In genomic region chr11:111435046-111435698, GRCh38 we compare ENCODE assay signal across 23 cellular contexts. TPM values are rescaled to one million over a fixed set of nuclear protein-coding genes. Genes with fewer than 3 reads are reported as not detected.
DNase-seq lines count a peak whose midpoint lies in the region; ATAC-seq, FAIRE-seq and TF ChIP-seq lines count a peak whose summit lies in the region.
"Had no signal": no experiment of that assay in that cellular context is flagged by ENCODE, and none has a peak within 500 bp of the region (broad histone marks: within the 10 kb centered on the region; RNA-seq: fewer than 3 reads in every experiment).

No MANE protein-coding gene starts in this region.

- WGBS in HepG2 (ENCODE audit: low lambda C conversion rate): 37% methylated on average over 9 of the region's 12 CpGs
- no CpG with 5 or more reads among the region's 12 CpGs for WGBS in right lobe of liver (ENCODE audit: insufficient coverage, low coverage, low lambda C conversion rate, missing lambda C conversion rate)
- 84% methylated on average over 12 of the region's 12 CpGs; no CpG with 5 or more reads in 1 of the 2 experiments for WGBS in H1 (ENCODE audit: extremely low coverage in 1 of 2, insufficient coverage in 1 of 2, insufficient read length in 1 of 2, insufficient replicate concordance in 2 of 2, low coverage in 1 of 2, low lambda C conversion rate in 2 of 2, missing lambda C conversion rate in 1 of 2), 2 experiments
- WGBS in tibial nerve, 2 donors: 74 to 89% methylated on average over 12 of the region's 12 CpGs

- no peak for FAIRE-seq in HepG2 (lab: Jason Lieb, UNC)
- FAIRE-seq in H1 (lab: Jason Lieb, UNC): no peak

- H2BK120ac ChIP-seq in H1 (replicated peaks; ENCODE audit: low read depth, low read length): no peak overlapping the region

- in situ Hi-C loops in HepG2 (cut with HindIII; ENCODE audit: extremely low pct_ligation_motif_present, low pct_unique_long_range_greater_than_20kb): no loop called here
- in situ Hi-C loops in gastrocnemius medialis (cut with MboI; ENCODE audit: low sequenced_read_pairs in 4 of 4): no loop called here

- H2AFZ ChIP-seq in HepG2 (ENCODE audit: low read length) (no peak overlapping the region), H1 (ENCODE audit: low read length) (0 out of 2 replicates have a peak overlapping the region, but pooled peaks have one; percentile 46)

- H2AK5ac ChIP-seq in H1 (ENCODE audit: low read depth, low read length): no peak overlapping the region

- H2BK20ac ChIP-seq in H1 (ENCODE audit: low read length): no peak overlapping the region

- H3K79me2 ChIP-seq in HepG2 (ENCODE audit: insufficient read depth, low read length) (no peaks in the 10 kb centered on the region), H1 (ENCODE audit: control insufficient read depth in 1 of 2, insufficient read depth in 2 of 2, low read length in 2 of 2) (no peaks in the 10 kb centered on the region)

- TF ChIP-seq POLR2A in HepG2 (IDR thresholded peaks at IDR 0.05; ENCODE audit: insufficient read depth in 1 of 2, low read depth in 2 of 2, low read length in 2 of 2): no peak
- TF ChIP-seq POLR2A in right lobe of liver (IDR thresholded peaks at IDR 0.05): no peak
- no peak for TF ChIP-seq POLR2A in H1 (IDR thresholded peaks at IDR 0.05; ENCODE audit: control extremely low read depth in 1 of 2, low read depth in 2 of 2, low read length in 2 of 2)
- TF ChIP-seq POLR2A in tibial nerve (IDR thresholded peaks at IDR 0.05): no peak
- TF ChIP-seq POLR2A in gastrocnemius medialis (IDR thresholded peaks at IDR 0.05): no peak

- H2BK12ac ChIP-seq in H1 (ENCODE audit: low read depth, low read length): no peak overlapping the region

- CTCF ChIA-PET in HepG2 (lab: Yijun Ruan, JAX; ENCODE audit: low intra/inter-chr PET ratio, low total read pairs): no interaction called here
- CTCF ChIA-PET in H1 (lab: Charles Lee; ENCODE audit: partially characterized antibody): interaction anchor here (1.0 to 5.4 kb wide), 6 partner anchors 8 to 151 kb away, joined by 3 to 33 read pairs (median 4); no protein-coding TSS in a partner anchor

- H3K27ac ChIP-seq in HepG2 (ENCODE audit: extremely low read length, insufficient read depth, low read length) (no peak overlapping the region), right lobe of liver (no peak overlapping the region), H1 (ENCODE audit: low read depth, low read length) (no peak overlapping the region), tibial nerve (no peak overlapping the region), gastrocnemius medialis (no peak overlapping the region)
- H3K27ac ChIP-seq: SJSA1, tibial artery had no signal

- POLR2A ChIA-PET in HepG2 (lab: Yijun Ruan, JAX) (no interaction called here), H1 (lab: Charles Lee; ENCODE audit: partially characterized antibody) (no interaction called here)

- no peak for TF ChIP-seq CTCF in HepG2 (CRISPR knock-in tag; IDR thresholded peaks at IDR 0.05)
- TF ChIP-seq CTCF in right lobe of liver (IDR thresholded peaks at IDR 0.05): no peak
- no peak for TF ChIP-seq CTCF in H1 (IDR thresholded peaks at IDR 0.05; ENCODE audit: control extremely low read depth in 1 of 3, insufficient read depth in 1 of 3, low read depth in 1 of 3, low read length in 3 of 3)
- TF ChIP-seq CTCF in tibial nerve (IDR thresholded peaks at IDR 0.05): no peak
- no peak for TF ChIP-seq CTCF in gastrocnemius medialis (IDR thresholded peaks at IDR 0.05 in 4 of 5, conservative IDR thresholded peaks at IDR 0.05 in 1 of 5)

- H3K18ac ChIP-seq in H1 (ENCODE audit: extremely low read depth, low read length): no peak overlapping the region

- H3K4ac ChIP-seq in H1 (replicated peaks; ENCODE audit: insufficient read length, low read depth, low read length): no peak overlapping the region

- H3K36me3 ChIP-seq in HepG2 (replicated peaks in 1 of 2; ENCODE audit: control insufficient read depth in 1 of 2, insufficient read depth in 2 of 2, low read length in 2 of 2) (no peaks in the 10 kb centered on the region), right lobe of liver (no peaks in the 10 kb centered on the region), H1 (ENCODE audit: control insufficient read depth in 2 of 4, insufficient read depth in 4 of 4, low read length in 3 of 4) (no peaks in the 10 kb centered on the region), tibial nerve (no peaks in the 10 kb centered on the region), gastrocnemius medialis (no peaks in the 10 kb centered on the region)
- H3K36me3 ChIP-seq: SJSA1, tibial artery had no signal

- H3K14ac ChIP-seq in H1 (ENCODE audit: insufficient read length): no peak overlapping the region

- H3K27me3 ChIP-seq in HepG2 (ENCODE audit: control insufficient read depth in 1 of 2, insufficient read depth in 2 of 2, low read length in 2 of 2): peaks cover 0 to 4% of the 10 kb centered on the region in 2 experiments; a peak in 1 of 5 replicates
- no peaks in the 10 kb centered on the region for H3K27me3 ChIP-seq in right lobe of liver
- H3K27me3 ChIP-seq in H1 (replicated peaks in 1 of 4; ENCODE audit: control insufficient read depth in 3 of 4, extremely low read depth in 1 of 4, insufficient read depth in 3 of 4, low read length in 3 of 4): 0 out of 7 replicates have a peak, but pooled peaks cover 0 to 2% (median 0%) of the 10 kb centered on the region in 4 experiments
- no peaks in the 10 kb centered on the region for H3K27me3 ChIP-seq in tibial nerve
- H3K27me3 ChIP-seq in gastrocnemius medialis: no peaks in the 10 kb centered on the region
- H3K27me3 ChIP-seq: SJSA1 had no signal

- no peaks in the 10 kb centered on the region for H3K9me3 ChIP-seq in HepG2 (ENCODE audit: low read length)
- H3K9me3 ChIP-seq in right lobe of liver: no peaks in the 10 kb centered on the region
- no peaks in the 10 kb centered on the region for H3K9me3 ChIP-seq in H1 (ENCODE audit: insufficient read depth in 2 of 2, low read depth in 1 of 2, low read length in 1 of 2)
- no peaks in the 10 kb centered on the region for H3K9me3 ChIP-seq in tibial nerve
- no peaks in the 10 kb centered on the region for H3K9me3 ChIP-seq in gastrocnemius medialis
- H3K9me3 ChIP-seq: SJSA1, tibial artery had no signal

- BruUV-seq in HepG2 (replicated peaks; lab: Mats Ljungman, UMichigan): no TSS peak

- no peak overlapping the region for H4K91ac ChIP-seq in H1 (replicated peaks; ENCODE audit: insufficient read length, low read length)

- H3K4me1 ChIP-seq in HepG2 (ENCODE audit: insufficient read depth, low read length) (peaks cover 58% of the 10 kb centered on the region), right lobe of liver (no peaks in the 10 kb centered on the region), H1 (replicated peaks in 1 of 4; ENCODE audit: control insufficient read depth in 3 of 4, insufficient read depth in 4 of 4, low read length in 3 of 4) (peaks cover 0 to 12% (median 6%) of the 10 kb centered on the region in 4 experiments; a peak in 4 of 7 replicates), tibial nerve (peaks cover 0 to 27% (median 7%) of the 10 kb centered on the region in 4 donors), gastrocnemius medialis (peaks cover 4 to 8% of the 10 kb centered on the region in 2 donors)

- H4K20me1 ChIP-seq in HepG2 (ENCODE audit: insufficient read depth, low read length): no peaks in the 10 kb centered on the region
- H4K20me1 ChIP-seq in H1 (replicated peaks in 1 of 2; ENCODE audit: control insufficient read depth in 1 of 2, insufficient read depth in 2 of 2, low read length in 2 of 2): no peaks in the 10 kb centered on the region

- TF ChIP-seq EP300 in HepG2 (IDR thresholded peaks at IDR 0.05; ENCODE audit: low read depth in 2 of 2, low read length in 2 of 2) (no peak), HepG2 (CRISPR knock-in tag; IDR thresholded peaks at IDR 0.05; ENCODE audit: borderline replicate concordance) (no peak), H1 (IDR thresholded peaks at IDR 0.05; ENCODE audit: borderline replicate concordance in 1 of 2, low read depth in 2 of 2, low read length in 2 of 2) (no peak), tibial nerve (IDR thresholded peaks at IDR 0.05) (no peak)

- ATAC-seq in HepG2 (peak; percentile 50), right lobe of liver (no peak), gastrocnemius medialis (no peak)
- ATAC-seq: activated T-cell treated with anti-CD3 and anti-CD28 coated beads, Interleukin-2, amount 50 U/mL, for 72 hours; PC-3; stimulated activated naive B cell treated with anti-CD40 and anti-IgM and Interleukin-4, amounts not matched to agents 10 μg/mL and 1 μg/mL and 100 μg/mL, for 72 hours had no signal

- H3K56ac ChIP-seq in H1 (replicated peaks; ENCODE audit: insufficient read length, low read depth, low read length): no peak overlapping the region

- H3K23me2 ChIP-seq in H1 (ENCODE audit: low read depth, low read length): no peaks in the 10 kb centered on the region

- TF ChIP-seq RAD21 in HepG2 (CRISPR knock-in tag; IDR thresholded peaks at IDR 0.05) (no peak), H1 (IDR thresholded peaks at IDR 0.05 in 1 of 2, conservative IDR thresholded peaks at IDR 0.05 in 1 of 2; ENCODE audit: low read depth in 2 of 2, low read length in 2 of 2) (no peak)

- no peak overlapping the region; the same call in 1 of the 2 replicates for H2BK15ac ChIP-seq in H1 (ENCODE audit: low read length)

- no peak overlapping the region for H3K23ac ChIP-seq in H1 (ENCODE audit: insufficient read length)

- H3K9ac ChIP-seq in HepG2 (ENCODE audit: insufficient read depth, low read depth, low read length): no peak overlapping the region
- no peak overlapping the region for H3K9ac ChIP-seq in H1 (replicated peaks in 1 of 4; ENCODE audit: extremely low read depth in 1 of 4, low read depth in 3 of 4, low read length in 3 of 4)

- H4K8ac ChIP-seq in H1 (ENCODE audit: extremely low read depth, insufficient read depth, low read length): no peak overlapping the region

- intact Hi-C loops in HepG2 (cut with micrococcal nuclease; ENCODE audit: unreplicated experiment) (no loop called here), right lobe of liver (cut with DNase I) (no loop called here), gastrocnemius medialis (cut with DNase I; ENCODE audit: low total_unique reads) (no loop called here)

- no peak overlapping the region for H2BK5ac ChIP-seq in H1 (ENCODE audit: low read depth, low read length)

- peak overlapping the region; percentile 56 for H3K4me2 ChIP-seq in HepG2 (ENCODE audit: low read depth, low read length)
- no peak overlapping the region for H3K4me2 ChIP-seq in H1 (ENCODE audit: insufficient read depth in 1 of 2, low read depth in 2 of 2, low read length in 2 of 2)

- H4K5ac ChIP-seq in H1 (ENCODE audit: insufficient read length, low read depth, low read length): no peak overlapping the region

- H3K79me1 ChIP-seq in H1 (ENCODE audit: low read depth, low read length): no peaks in the 10 kb centered on the region

- H3K4me3 ChIP-seq in HepG2 (replicated peaks in 1 of 3; ENCODE audit: insufficient read depth in 1 of 3, low read depth in 2 of 3, low read length in 3 of 3) (peak overlapping the region in 1 of 3 experiments; percentile 19; a peak in 2 of 6 replicates), right lobe of liver (no peak overlapping the region), H1 (ENCODE audit: extremely low read depth in 1 of 4, insufficient read depth in 2 of 4, low read depth in 3 of 4, low read length in 4 of 4) (no peak overlapping the region), tibial nerve (no peak overlapping the region), gastrocnemius medialis (no peak overlapping the region)
- H3K4me3 ChIP-seq: SJSA1, tibial artery had no signal

- DNase-seq in HepG2 (ENCODE audit: low spot score): no peak
- DNase-seq in right lobe of liver: no peak
- DNase-seq in NCI-H2029 treated with DMSO at 0.1 percent for 48 hours (lab: John Stamatoyannopoulos, UW): peak; percentile 78
- DNase-seq in H1 (ENCODE audit: low read depth in 1 of 2, low spot score in 2 of 2): no peak
- no peak for DNase-seq in tibial nerve (ENCODE audit: low spot score in 2 of 2)
- no peak for DNase-seq in activated CD4-positive, alpha-beta T cell treated with anti-CD3 and anti-CD28 coated beads, Interleukin-2, amount 50 U/mL, for 4 hours
- DNase-seq in activated effector memory CD4-positive, alpha-beta T cell treated with anti-CD3 and anti-CD28 coated beads, Interleukin-2, amount 50 U/mL, for 16 hours: no peak
- DNase-seq in gastrocnemius medialis: no peak
- DNase-seq: activated CD4-positive, CD25-positive, alpha-beta regulatory T cell; activated CD8-positive, alpha-beta memory T cell treated with anti-CD3 and anti-CD28 coated beads for 24 hours; activated naive CD8-positive, alpha-beta T cell treated with anti-CD3 and anti-CD28 coated beads, Interleukin-2, amount 10 ng/mL, durations not matched to agents 7 days and 5 days; activated T-cell treated with anti-CD3 and anti-CD28 coated beads, Interleukin-2, amount 50 U/mL, for 72 hours; CD4-positive, CD25-positive, alpha-beta regulatory T cell; dermis blood vessel endothelial cell; foreskin fibroblast; MV-4-11; NCI-H524 treated with DMSO at 0.1 percent for 48 hours; PC-3; retina; stimulated activated naive B cell treated with anti-CD40 and anti-IgM and Interleukin-4, amounts not matched to agents 10 μg/mL and 1 μg/mL and 100 μg/mL, for 72 hours; tibial artery had no signal

RNA-seq across cellular contexts. Expression of gene POU2AF1, which starts 56.1 kb away (rescaled TPM):
- total RNA-seq in HepG2 (2016; rRNA removed; fragmentation: Illumina TruSeq; extraction: Trizol): 1.8 and 1.9 TPM in 2 replicates
- 0.40 and 0.53 TPM in 2 replicates for total RNA-seq in HepG2 (2016; cell fraction: cytosol; rRNA removed; fragmentation: Illumina TruSeq; extraction: Trizol; ENCODE audit: low read depth)
- 1.0 and 1.1 TPM in 2 replicates for total RNA-seq in HepG2 (2016; cell fraction: insoluble cytoplasmic fraction; rRNA removed; fragmentation: Illumina TruSeq; extraction: Trizol)
- total RNA-seq in HepG2 (2016; cell fraction: membrane; rRNA removed; fragmentation: Illumina TruSeq; extraction: Trizol): 0.65 and 2.2 TPM in 2 replicates
- total RNA-seq in HepG2 (2016; cell fraction: nucleus; rRNA removed; fragmentation: Illumina TruSeq; extraction: Trizol): 0.81 and 1.8 TPM in 2 replicates
- 3.6 and 5.3 TPM in 2 replicates for polyA plus RNA-seq in HepG2 (2011; rRNA removed)
- polyA plus RNA-seq in HepG2 (2011; cell fraction: cytosol; rRNA removed): 3.0 and 3.2 TPM in 2 replicates
- polyA plus RNA-seq in HepG2 (2011; cell fraction: nucleus; rRNA removed): 8.2 and 10.5 TPM in 2 replicates
- polyA plus RNA-seq in HepG2 (2012): 4.9 and 6.1 TPM in 2 replicates
- polyA plus RNA-seq in HepG2 (2016; cell fraction: cytosol; fragmentation: Illumina TruSeq; extraction: Trizol; ENCODE audit: low read depth): 0.52 and 0.81 TPM in 2 replicates
- polyA plus RNA-seq in HepG2 (2016; cell fraction: insoluble cytoplasmic fraction; fragmentation: Illumina TruSeq; extraction: Trizol; ENCODE audit: low read depth): 2.3 and 2.6 TPM in 2 replicates
- polyA plus RNA-seq in HepG2 (2016; cell fraction: membrane; fragmentation: Illumina TruSeq; extraction: Trizol; ENCODE audit: low read depth): 1.4 TPM in 2 replicates
- 3.4 and 4.0 TPM in 2 replicates for polyA plus RNA-seq in HepG2 (2016; cell fraction: nucleus; fragmentation: Illumina TruSeq; extraction: Trizol; ENCODE audit: insufficient read depth, low read depth)
- polyA minus RNA-seq in HepG2 (2011; rRNA and poly(A)+ RNA removed; ENCODE audit: low replicate concordance): 0.28 and 3.3 TPM in 2 replicates
- polyA minus RNA-seq in HepG2 (2011; cell fraction: cytosol; rRNA and poly(A)+ RNA removed): 3.1 and 3.6 TPM in 2 replicates
- polyA minus RNA-seq in HepG2 (2011; cell fraction: nucleus; rRNA and poly(A)+ RNA removed): 4.1 and 5.3 TPM in 2 replicates
- 1 to 10 TPM in 2 of 6 experiments, under 1 TPM in 4; 0.06 to 2.4 (median 0.63) TPM for total RNA-seq in right lobe of liver
- total RNA-seq in H1 (2021; fragmentation: NEBNext Ultra II Directional; extraction: Animal tissue kit (Norgen Biotek cat#: 25700)): not detected in 2 replicates
- not detected in 2 replicates for polyA plus RNA-seq in H1 (2011; rRNA removed)
- not detected for polyA plus RNA-seq in H1 (2011; cell fraction: cytosol; rRNA removed)
- not detected for polyA plus RNA-seq in H1 (2011; cell fraction: nucleus; rRNA removed)
- polyA plus RNA-seq in H1 (2012, experiment 1 of 2): not detected in 4 replicates
- polyA plus RNA-seq in H1 (2012, experiment 2 of 2): not detected
- not detected for polyA plus RNA-seq in H1 (2013, experiment 1 of 2)
- polyA plus RNA-seq in H1 (2013, experiment 2 of 2): not detected
- polyA minus RNA-seq in H1 (2011; rRNA and poly(A)+ RNA removed): not detected in 2 replicates
- not detected for polyA minus RNA-seq in H1 (2011; cell fraction: cytosol; rRNA and poly(A)+ RNA removed)
- polyA minus RNA-seq in H1 (2011; cell fraction: nucleus; rRNA and poly(A)+ RNA removed): not detected
- total RNA-seq in tibial nerve: under 1 TPM in 1 of 4 donors, not detected in 3; 0.87 TPM
- total RNA-seq in gastrocnemius medialis: under 1 TPM in 2 of 4 donors, not detected in 2; 0.29 to 0.78 TPM
- total RNA-seq: dermis blood vessel endothelial cell, neural crest cell, PC-3, SJSA1 had no signal
